Comparison of ENCODE assay signal across 8 cellular contexts in the genomic region with DNA sequence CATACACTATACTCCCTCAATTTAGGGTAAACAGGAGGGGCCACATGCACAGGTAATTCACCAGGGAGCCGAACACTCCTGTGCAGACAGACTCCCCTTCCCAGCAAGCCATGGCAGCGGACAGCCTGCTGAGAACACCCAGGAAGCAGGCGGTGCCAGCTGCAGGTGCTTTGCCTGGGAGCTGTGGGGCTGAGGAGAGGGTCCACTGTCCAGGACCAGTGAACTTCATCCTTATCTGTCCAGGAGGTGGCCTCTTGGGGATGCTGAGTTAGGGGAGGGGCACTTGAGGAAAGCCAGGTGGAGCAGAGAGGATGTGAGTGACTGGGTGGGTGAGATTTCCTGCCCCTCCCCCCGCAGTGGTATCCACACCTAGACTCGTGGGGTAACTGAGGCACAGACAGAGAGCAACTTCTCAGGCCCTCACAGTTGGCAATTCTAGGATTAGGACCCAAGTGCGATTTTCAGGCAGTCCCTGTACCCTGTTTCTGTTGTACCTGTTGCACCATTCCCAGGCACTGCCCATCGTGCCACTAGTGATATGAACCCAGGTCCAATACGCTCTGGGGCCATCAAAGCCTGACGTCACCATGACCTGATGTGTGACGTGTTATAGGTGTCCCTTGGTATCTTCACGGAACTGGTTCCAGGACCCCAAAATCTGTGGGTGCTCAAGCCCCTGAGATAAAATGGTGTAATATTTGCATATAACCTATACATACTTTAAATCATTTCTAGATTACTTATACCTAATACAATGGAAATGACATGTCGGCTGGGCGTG. TPM values are rescaled to one million over a fixed set of nuclear protein-coding genes. Genes with fewer than 3 reads are reported as not detected.
DNase-seq lines count a peak whose midpoint lies in the region; ATAC-seq and TF ChIP-seq lines count a peak whose summit lies in the region.

No MANE protein-coding gene starts in this region.

- TF ChIP-seq CTCF in astrocyte of the spinal cord (IDR thresholded peaks at IDR 0.05; ENCODE audit: low read depth, low read length) (no peak), right lobe of liver (IDR thresholded peaks at IDR 0.05) (peak in 1 of 4 donors; percentile 1), tibial artery (IDR thresholded peaks at IDR 0.05) (no peak)

- H3K9me3 Mint-ChIP-seq in activated T-cell treated with anti-CD3 and anti-CD28 coated beads, Interleukin-2, amount 50 U/mL, for 24 hours, result no peaks in the 10 kb centered on the region

- peak overlapping the region; percentile 88 for H3K4me3 Mint-ChIP-seq in activated T-cell treated with anti-CD3 and anti-CD28 coated beads, Interleukin-2, amount 50 U/mL, for 24 hours

- no peak overlapping the region for H3K27ac Mint-ChIP-seq in activated T-cell treated with anti-CD3 and anti-CD28 coated beads, Interleukin-2, amount 50 U/mL, for 24 hours

- no peaks in the 10 kb centered on the region for H3K27me3 Mint-ChIP-seq in activated T-cell treated with anti-CD3 and anti-CD28 coated beads, Interleukin-2, amount 50 U/mL, for 24 hours

- ATAC-seq in right lobe of liver, result no peak
- ATAC-seq in HG03439 (IDR thresholded peaks at IDR 0.05; ENCODE audit: unreplicated experiment), result no peak

- WGBS in right lobe of liver (ENCODE audit: insufficient coverage, low coverage, low lambda C conversion rate, missing lambda C conversion rate), result 72% methylated on average over 6 of the region's 13 CpGs

- DNase-seq in activated T-cell treated with anti-CD3 and anti-CD28 coated beads, Interleukin-2, amount 50 U/mL, for 24 hours, result no peak
- DNase-seq in activated T-cell treated with anti-CD3 and anti-CD28 coated beads for 4 hours (no peak), astrocyte of the spinal cord (ENCODE audit: low read depth, low spot score) (no peak), right lobe of liver (no peak), tibial artery (no peak), Kasumi-1 (lab: John Stamatoyannopoulos, UW) (no peak), GM19240 (ENCODE audit: insufficient read length, low spot score) (no peak)

- H3K36me3 Mint-ChIP-seq in activated T-cell treated with anti-CD3 and anti-CD28 coated beads, Interleukin-2, amount 50 U/mL, for 24 hours (ENCODE audit: low read depth), result peaks cover 4% of the 10 kb centered on the region

- peaks cover 0 to 12% (median 2%) of the 10 kb centered on the region in 4 donors for H3K36me3 ChIP-seq in right lobe of liver
- peaks cover 12 to 29% (median 19%) of the 10 kb centered on the region in 3 donors for H3K36me3 ChIP-seq in tibial artery

- H3K4me1 ChIP-seq in right lobe of liver (peaks cover 0 to 6% (median 0%) of the 10 kb centered on the region in 4 donors), tibial artery (peaks cover 0 to 18% (median 11%) of the 10 kb centered on the region in 4 donors)

- intact Hi-C loops in right lobe of liver (cut with DNase I), result no loop called here
- intact Hi-C loops in tibial artery (cut with DNase I; ENCODE audit: low total_unique reads), result loop anchor here (5.0 kb wide), 1 partner anchor 134 kb away; no protein-coding TSS in a partner anchor

- H3K27ac ChIP-seq in right lobe of liver (peak overlapping the region in 2 of 3 donors; percentile 79 to 87), tibial artery (peak overlapping the region in 1 of 2 donors; percentile 86)

- peaks cover 23% of the 10 kb centered on the region for H3K4me1 Mint-ChIP-seq in activated T-cell treated with anti-CD3 and anti-CD28 coated beads, Interleukin-2, amount 50 U/mL, for 24 hours (ENCODE audit: low read depth)

- peak overlapping the region; percentile 95 for H3K4me3 ChIP-seq in astrocyte of the spinal cord (ENCODE audit: low read depth, low read length)
- H3K4me3 ChIP-seq in right lobe of liver, result peak overlapping the region; percentile 63 to 87 (median 78)
- peak overlapping the region; percentile 80 to 82 for H3K4me3 ChIP-seq in tibial artery

- no peaks in the 10 kb centered on the region for H3K9me3 ChIP-seq in right lobe of liver
- no peaks in the 10 kb centered on the region for H3K9me3 ChIP-seq in tibial artery

- H3K27me3 ChIP-seq in right lobe of liver (no peaks in the 10 kb centered on the region), tibial artery (no peaks in the 10 kb centered on the region)

- in situ Hi-C loops in astrocyte of the spinal cord (cut with HindIII; ENCODE audit: low sequenced_read_pairs), result no loop called here

- TF ChIP-seq POLR2A in right lobe of liver (IDR thresholded peaks at IDR 0.05), result no peak

RNA-seq across cellular contexts. Expression of gene GRN, which starts 1.2 kb away (rescaled TPM):
- 100 to 1,000 TPM in 5 of 6 experiments, 10 to 100 TPM in 1; 84.5 to 230 (median 150) TPM for total RNA-seq in right lobe of liver

RNA-seq across cellular contexts. Expression of gene FAM171A2, which starts 17.4 kb away (rescaled TPM):
- under 1 TPM; 0.16 to 0.68 (median 0.39) TPM for total RNA-seq in right lobe of liver

RNA-seq across cellular contexts. Expression of gene SLC25A39, which starts 21.6 kb away (rescaled TPM):
- total RNA-seq in right lobe of liver, result 100 to 1,000 TPM in 2 of 6 experiments, 10 to 100 TPM in 4; 56.3 to 111 (median 64.6) TPM

RNA-seq across cellular contexts. Expression of gene RUNDC3A, which starts 37.9 kb away (rescaled TPM):
- under 1 TPM in 2 of 6 experiments, not detected in 4; 0.12 to 0.75 TPM for total RNA-seq in right lobe of liver

RNA-seq across cellular contexts. Expression of gene ITGA2B, which starts 43.2 kb away (rescaled TPM):
- total RNA-seq in right lobe of liver, result 1 to 10 TPM in 2 of 6 experiments, under 1 TPM in 3, not detected in 1; 0.37 to 1.5 (median 0.49) TPM
